12 cellular contexts compared by ENCODE assay signal in genomic region chrX:1394731-1395501, GRCh38. TPM values are rescaled to one million over a fixed set of nuclear protein-coding genes. Genes with fewer than 3 reads are reported as not detected.
A peak's percentile ranks its signal among the peaks of the same experiment; 100 is the strongest.
DNase-seq lines count a peak whose midpoint lies in the region; ATAC-seq, FAIRE-seq and TF ChIP-seq lines count a peak whose summit lies in the region.
"Had no signal": no experiment of that assay in that cellular context is flagged by ENCODE, and none has a peak within 500 bp of the region (broad histone marks: within the 10 kb centered on the region; RNA-seq: fewer than 3 reads in every experiment).

No MANE protein-coding gene starts in this region.

- TF ChIP-seq POLR2A in GM12878 (IDR thresholded peaks at IDR 0.05; ENCODE audit: low read depth, low read length), result no peak; the same call in 1 of the 2 replicates

- H3K4me1 ChIP-seq in GM12878 (ENCODE audit: control insufficient read depth, insufficient read depth, low read length), result peaks cover 3% of the 10 kb centered on the region; the same call in 1 of the 2 replicates
- peaks cover 24% of the 10 kb centered on the region for H3K4me1 ChIP-seq in lower lobe of right lung
- H3K4me1 ChIP-seq in tibial artery, result peaks cover 0 to 37% (median 29%) of the 10 kb centered on the region in 4 donors
- no peaks in the 10 kb centered on the region; the same call in 1 of the 2 replicates for H3K4me1 ChIP-seq in SJCRH30

- CTCF ChIA-PET in GM12878 (lab: Yijun Ruan, JAX), result no interaction called here

- peaks cover 9% of the 10 kb centered on the region; the same call in 1 of the 2 replicates for H4K20me1 ChIP-seq in GM12878 (ENCODE audit: control insufficient read depth, insufficient read depth)

- TF ChIP-seq RAD21 in GM12878 (IDR thresholded peaks at IDR 0.05; ENCODE audit: insufficient read depth, low read depth, low read length), result no peak

- TF ChIP-seq EP300 in GM12878 (IDR thresholded peaks at IDR 0.05; ENCODE audit: borderline replicate concordance in 1 of 2, control insufficient read depth in 1 of 2, low read depth in 2 of 2, low read length in 2 of 2), result no peak

- H3K9me3 ChIP-seq in GM12878 (replicated peaks; ENCODE audit: control insufficient read depth, insufficient read depth, low read length) (no peaks in the 10 kb centered on the region), lower lobe of right lung (no peaks in the 10 kb centered on the region), tibial artery (no peaks in the 10 kb centered on the region), SJCRH30 (replicated peaks) (no peaks in the 10 kb centered on the region)
- H3K9me3 ChIP-seq: neutrophil had no signal

- no peak for TF ChIP-seq CTCF in GM12878 (IDR thresholded peaks at IDR 0.05 in 2 of 3, conservative IDR thresholded peaks at IDR 0.05 in 1 of 3; ENCODE audit: control insufficient read depth in 2 of 3, extremely low read depth in 1 of 3, insufficient read depth in 1 of 3, low read depth in 3 of 3, low read length in 3 of 3)
- TF ChIP-seq CTCF in lower lobe of right lung (IDR thresholded peaks at IDR 0.05), result no peak
- no peak for TF ChIP-seq CTCF in tibial artery (IDR thresholded peaks at IDR 0.05)

- intact Hi-C loops in GM12878 (cut with micrococcal nuclease; ENCODE audit: unreplicated experiment), result no loop called here
- intact Hi-C loops in lower lobe of right lung (cut with DNase I), result no loop called here
- intact Hi-C loops in tibial artery (cut with DNase I; ENCODE audit: low total_unique reads), result loop anchor here (10.0 kb wide), 2 partner anchors 200 to 1080 kb away; partner anchors contain the start of genes AKAP17A and GTPBP6

- no TSS peak for BruUV-seq in GM12878 (replicated peaks; lab: Mats Ljungman, UMichigan)

- in situ Hi-C loops in GM12878 (cut with MboI), result no loop called here

- RAD21 ChIA-PET in GM12878 (lab: Charles Lee; ENCODE audit: unreplicated experiment), result no interaction called here

- H3K27me3 ChIP-seq in GM12878 (replicated peaks in 1 of 2; ENCODE audit: control insufficient read depth in 2 of 2, insufficient read depth in 2 of 2, low read length in 1 of 2), result no peaks in the 10 kb centered on the region
- no peaks in the 10 kb centered on the region for H3K27me3 ChIP-seq in lower lobe of right lung (ENCODE audit: low read depth)
- no peaks in the 10 kb centered on the region for H3K27me3 ChIP-seq in tibial artery
- no peaks in the 10 kb centered on the region for H3K27me3 ChIP-seq in SJCRH30
- H3K27me3 ChIP-seq: neutrophil had no signal

- ATAC-seq in GM12878 (no peak), lower lobe of right lung (no peak), HG03280 (IDR thresholded peaks at IDR 0.05; ENCODE audit: unreplicated experiment) (no peak)
- ATAC-seq: activated CD4-positive, CD25-positive, alpha-beta regulatory T cell treated with anti-CD3 and anti-CD28 coated beads, Interleukin-2, amount 50 U/mL, for 24 hours had no signal

- peak; percentile 61 for DNase-seq in activated effector memory CD4-positive, alpha-beta T cell treated with anti-CD3 and anti-CD28 coated beads, Interleukin-2, amount 50 U/mL, for 16 hours
- DNase-seq in activated effector memory CD4-positive, alpha-beta T cell treated with Interleukin-2 at 50 U/mL for 16 hours, result no peak
- no peak for DNase-seq in GM12878 (ENCODE audit: low read depth, low spot score)
- peak; percentile 41 for DNase-seq in lower lobe of right lung
- peak; percentile 24 to 68 for DNase-seq in tibial artery
- DNase-seq in RPMI8226, result no peak
- no peak for DNase-seq in SJCRH30
- DNase-seq: NCI-H2081 had no signal

- no peak overlapping the region; the same call in 1 of the 2 replicates for H3K9ac ChIP-seq in GM12878 (ENCODE audit: control insufficient read depth, insufficient read depth, low read length)

- H3K4me3 ChIP-seq in GM12878 (0 out of 2 replicates have a peak overlapping the region, but pooled peaks have one; percentile 41), lower lobe of right lung (no peak overlapping the region), tibial artery (peak overlapping the region in 1 of 2 donors; percentile 5), SJCRH30 (no peak overlapping the region)

- no peak overlapping the region for H3K27ac ChIP-seq in GM12878 (ENCODE audit: control insufficient read depth, insufficient read depth)
- H3K27ac ChIP-seq in lower lobe of right lung, result no peak overlapping the region
- H3K27ac ChIP-seq in tibial artery, result peak overlapping the region; percentile 62 to 98
- no peak overlapping the region for H3K27ac ChIP-seq in SJCRH30
- H3K27ac ChIP-seq: neutrophil had no signal

- peak overlapping the region; percentile 38; the same call in 1 of the 2 replicates for H3K4me2 ChIP-seq in GM12878 (ENCODE audit: control insufficient read depth, insufficient read depth)

- POLR2A ChIA-PET in GM12878 (lab: Charles Lee), result no interaction called here

- FAIRE-seq in GM12878 (lab: Jason Lieb, UNC), result no peak
- FAIRE-seq: endometrium had no signal

- SMC1A ChIA-PET in GM12878 (lab: Charles Lee; ENCODE audit: uncharacterized antibody, unreplicated experiment), result no interaction called here

- no peak overlapping the region for H2AFZ ChIP-seq in GM12878 (ENCODE audit: control insufficient read depth, low read depth, low read length)

- peaks cover 51% of the 10 kb centered on the region for H3K79me2 ChIP-seq in GM12878 (ENCODE audit: control insufficient read depth, insufficient read depth, low read length)

- 96% methylated on average over 22 of the region's 22 CpGs for WGBS in GM12878 (ENCODE audit: insufficient coverage, insufficient replicate concordance, low lambda C conversion rate, missing lambda C conversion rate)

- H3K36me3 ChIP-seq in GM12878 (ENCODE audit: control insufficient read depth in 2 of 2, insufficient read depth in 2 of 2, low read length in 1 of 2), result peaks cover 0 to 8% of the 10 kb centered on the region in 2 experiments; a peak in 3 of 4 replicates
- peaks cover 26% of the 10 kb centered on the region for H3K36me3 ChIP-seq in lower lobe of right lung
- peaks cover 5 to 27% (median 9%) of the 10 kb centered on the region in 3 donors for H3K36me3 ChIP-seq in tibial artery
- peaks cover 40% of the 10 kb centered on the region for H3K36me3 ChIP-seq in SJCRH30

RNA-seq across cellular contexts. Expression of gene SLC25A6, which starts 3.0 kb away (rescaled TPM):
- total RNA-seq in GM12878 (2013; cell fraction: nucleolus; rRNA removed), result 200 and 249 TPM in 2 replicates
- total RNA-seq in GM12878 (2014; rRNA removed) (225 and 293 TPM in 2 replicates), GM12878 (2014; rRNA removed; fragmentation: Illumina TruSeq; extraction: Trizol) (261 and 287 TPM in 2 replicates), GM12878 (2021) (632 and 654 TPM in 2 replicates), lower lobe of right lung (335 TPM)
- 286 TPM for polyA plus RNA-seq in GM12878 (2011; ENCODE audit: low read depth)
- polyA plus RNA-seq in GM12878 (2011; rRNA removed) (157 and 352 TPM in 2 replicates), GM12878 (2014; fragmentation: Illumina TruSeq; extraction: Trizol) (34.2 and 187 TPM in 2 replicates), GM12878 (2014; fragmentation: Nextera tagmentation; extraction: Ambion mirVana) (100 to 1,000 TPM in 1 of 2 experiments, 10 to 100 TPM in 1; 61.9 to 127 TPM), GM12878 (2014; rRNA removed) (642 and 753 TPM in 2 replicates), GM12878 (2016; fragmentation: Nextera tagmentation; extraction: Ambion mirVana) (100 to 1,000 TPM; 447 to 454 TPM)
- 683 and 869 TPM in 2 replicates for polyA plus RNA-seq in GM12878 (2011; cell fraction: cytosol; rRNA removed)
- 295 and 304 TPM in 2 replicates for polyA plus RNA-seq in GM12878 (2011; cell fraction: nucleus; rRNA removed)
- 757 and 810 TPM in 2 replicates for polyA plus RNA-seq in GM12878 (2012)
- polyA minus RNA-seq in GM12878 (2011; rRNA and poly(A)+ RNA removed), result 274 and 515 TPM in 2 replicates
- polyA minus RNA-seq in GM12878 (2011; cell fraction: cytosol; rRNA and poly(A)+ RNA removed), result 253 and 254 TPM in 2 replicates
- 107 and 179 TPM in 2 replicates for polyA minus RNA-seq in GM12878 (2011; cell fraction: nucleus; rRNA and poly(A)+ RNA removed)
- 374 and 387 TPM in 2 replicates for total RNA-seq in SJCRH30 (2014; rRNA removed; shearing (Covaris generic))

RNA-seq across cellular contexts. Expression of gene ASMTL, which starts 57.8 kb away (rescaled TPM):
- total RNA-seq in GM12878 (2013; cell fraction: nucleolus; rRNA removed), result 32.4 and 34.7 TPM in 2 replicates
- total RNA-seq in GM12878 (2014; rRNA removed) (21.7 and 32.2 TPM in 2 replicates), GM12878 (2014; rRNA removed; fragmentation: Illumina TruSeq; extraction: Trizol) (15.5 and 18.1 TPM in 2 replicates), GM12878 (2021) (46.6 and 46.8 TPM in 2 replicates), lower lobe of right lung (19.1 TPM)
- polyA plus RNA-seq in GM12878 (2011; ENCODE audit: low read depth), result 14.8 TPM
- polyA plus RNA-seq in GM12878 (2011; rRNA removed) (24.5 and 51.9 TPM in 2 replicates), GM12878 (2014; fragmentation: Illumina TruSeq; extraction: Trizol) (8.5 and 14.3 TPM in 2 replicates), GM12878 (2014; fragmentation: Nextera tagmentation; extraction: Ambion mirVana) (1 to 10 TPM; 1.6 to 3.8 TPM), GM12878 (2014; rRNA removed) (44.6 and 48.4 TPM in 2 replicates), GM12878 (2016; fragmentation: Nextera tagmentation; extraction: Ambion mirVana) (10 to 100 TPM; 32.1 to 34.4 TPM)
- 54.2 and 67.8 TPM in 2 replicates for polyA plus RNA-seq in GM12878 (2011; cell fraction: cytosol; rRNA removed)
- polyA plus RNA-seq in GM12878 (2011; cell fraction: nucleus; rRNA removed), result 97.6 and 127 TPM in 2 replicates
- 42.3 and 47.5 TPM in 2 replicates for polyA plus RNA-seq in GM12878 (2012)
- polyA minus RNA-seq in GM12878 (2011; rRNA and poly(A)+ RNA removed), result 31.2 and 53.8 TPM in 2 replicates
- polyA minus RNA-seq in GM12878 (2011; cell fraction: cytosol; rRNA and poly(A)+ RNA removed), result 20.7 and 21.2 TPM in 2 replicates
- 17.2 and 27.9 TPM in 2 replicates for polyA minus RNA-seq in GM12878 (2011; cell fraction: nucleus; rRNA and poly(A)+ RNA removed)
- 26.4 and 27.5 TPM in 2 replicates for total RNA-seq in SJCRH30 (2014; rRNA removed; shearing (Covaris generic))

RNA-seq across cellular contexts. Expression of gene IL3RA, which starts 58.3 kb away (rescaled TPM):
- total RNA-seq in GM12878 (2013; cell fraction: nucleolus; rRNA removed), result 72.9 and 75.8 TPM in 2 replicates
- total RNA-seq in GM12878 (2014; rRNA removed) (28.0 and 28.1 TPM in 2 replicates), GM12878 (2014; rRNA removed; fragmentation: Illumina TruSeq; extraction: Trizol) (14.1 and 14.3 TPM in 2 replicates), GM12878 (2021) (19.5 and 21.1 TPM in 2 replicates), lower lobe of right lung (59.9 TPM)
- polyA plus RNA-seq in GM12878 (2011; ENCODE audit: low read depth), result 10.7 TPM
- polyA plus RNA-seq in GM12878 (2011; rRNA removed) (22.5 and 31.1 TPM in 2 replicates), GM12878 (2014; fragmentation: Illumina TruSeq; extraction: Trizol) (15.0 and 23.5 TPM in 2 replicates), GM12878 (2014; fragmentation: Nextera tagmentation; extraction: Ambion mirVana) (1 to 10 TPM; 2.1 to 4.5 TPM), GM12878 (2014; rRNA removed) (22.9 and 25.4 TPM in 2 replicates), GM12878 (2016; fragmentation: Nextera tagmentation; extraction: Ambion mirVana) (10 to 100 TPM; 14.7 to 16.4 TPM)
- polyA plus RNA-seq in GM12878 (2011; cell fraction: cytosol; rRNA removed), result 36.2 and 38.5 TPM in 2 replicates
- polyA plus RNA-seq in GM12878 (2011; cell fraction: nucleus; rRNA removed), result 21.5 and 44.5 TPM in 2 replicates
- 24.2 and 25.0 TPM in 2 replicates for polyA plus RNA-seq in GM12878 (2012)
- polyA minus RNA-seq in GM12878 (2011; rRNA and poly(A)+ RNA removed), result 51.6 and 62.0 TPM in 2 replicates
- polyA minus RNA-seq in GM12878 (2011; cell fraction: cytosol; rRNA and poly(A)+ RNA removed), result 9.1 and 13.1 TPM in 2 replicates
- polyA minus RNA-seq in GM12878 (2011; cell fraction: nucleus; rRNA and poly(A)+ RNA removed), result 25.9 and 33.0 TPM in 2 replicates
- total RNA-seq in SJCRH30 (2014; rRNA removed; shearing (Covaris generic)), result not detected in 2 replicates

Comparison
In these comparisons a context has a peak if more than half of its experiments do, and no peak if none do; other contexts are left out.
1. DNase-seq: peak in activated effector memory CD4-positive, alpha-beta T cell treated with anti-CD3 and anti-CD28 coated beads, Interleukin-2, amount 50 U/mL, for 16 hours (single experiment), lower lobe of right lung (single experiment) and tibial artery (2 of 2); none in activated effector memory CD4-positive, alpha-beta T cell treated with Interleukin-2 at 50 U/mL for 16 hours (single experiment), GM12878 (single experiment), RPMI8226 (single experiment) and SJCRH30 (0 of 2).
2. H3K27ac ChIP-seq: peak in tibial artery (2 of 2); none in GM12878 (single experiment), lower lobe of right lung (single experiment) and SJCRH30 (single experiment).
3. RNA of gene IL3RA, which starts 58.3 kb away (total RNA-seq): 59.9 TPM in lower lobe of right lung (single experiment) and 14.1 to 75.8 TPM in GM12878; not detected in SJCRH30; every median in the first group is over 10 times any median in the second.